In genomic region chr4:166198921-166199320, GRCh38 we compare ENCODE assay signal across 1 cellular context.
TF ChIP-seq lines count a peak whose summit lies in the region.

No MANE protein-coding gene starts in this region.

TF ChIP-seq in GM23338, 12 proteins besides CTCF, POLR2A, EP300 and RAD21:
- TF ChIP-seq REST (IDR thresholded peaks at IDR 0.05; ENCODE audit: unreplicated experiment) = no peak
- no peak for TF ChIP-seq NANOG (IDR thresholded peaks at IDR 0.05; ENCODE audit: borderline replicate concordance)
- no peak for TF ChIP-seq CREB1 (CRISPR knock-in tag; IDR thresholded peaks at IDR 0.05; ENCODE audit: low read depth)
TF ChIP-seq in GM23338: peak in this region for 0.
